29 cellular contexts compared by ENCODE assay signal in the genomic region with DNA sequence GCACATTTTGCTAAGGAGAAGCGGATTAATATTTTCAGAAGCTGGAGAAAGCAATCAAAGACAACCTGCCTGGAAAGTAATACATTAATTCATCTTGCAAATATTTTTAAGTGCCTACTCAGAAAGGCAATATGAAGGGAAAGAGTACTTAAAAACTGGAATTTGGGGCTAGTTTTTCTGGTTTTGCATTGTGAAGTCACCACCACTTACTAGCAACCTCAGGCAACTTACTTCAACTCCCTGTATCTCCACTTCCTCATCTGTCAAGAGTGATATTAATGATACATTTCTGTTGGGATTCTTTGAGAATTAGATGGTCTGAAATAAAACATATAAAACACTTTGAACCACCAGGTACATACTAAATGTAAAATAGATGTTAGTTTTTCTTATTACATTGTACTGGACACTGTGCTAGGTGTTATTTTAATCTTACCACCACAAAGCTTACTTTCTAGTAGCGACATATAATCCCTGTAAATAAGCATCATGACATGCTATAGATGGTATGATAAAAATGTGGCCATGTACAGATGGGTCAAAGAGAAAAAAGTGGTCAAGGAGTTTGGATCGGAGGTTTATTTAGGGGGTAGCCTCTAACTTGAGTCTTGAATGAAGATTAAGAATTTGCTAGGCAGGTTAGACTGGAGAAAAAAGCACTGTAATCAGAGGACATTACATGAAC.
DNase-seq lines count a peak whose midpoint lies in the region; ATAC-seq and TF ChIP-seq lines count a peak whose summit lies in the region.
"Had no signal": no experiment of that assay in that cellular context is flagged by ENCODE, and none has a peak within 500 bp of the region (broad histone marks: within the 10 kb centered on the region; RNA-seq: fewer than 3 reads in every experiment).

No MANE protein-coding gene starts in this region.

- ATAC-seq in SK-N-SH treated with all-trans-retinoic acid at 6 μM for 48 hours (peak; percentile 63), upper lobe of right lung (peak; percentile 70)
- no peak for ATAC-seq in activated CD8-positive, alpha-beta memory T cell treated with anti-CD3 and anti-CD28 coated beads, Interleukin-2, amount 10 ng/mL, durations not matched to agents 7 days and 5 days
- ATAC-seq: activated T-helper 17 cell treated with anti-CD3 and anti-CD28 coated beads, Interleukin-2, amount 50 U/mL, for 72 hours; body of pancreas; stimulated activated naive CD8-positive, alpha-beta T cell treated with anti-CD3 and anti-CD28 coated beads, Interleukin-15, Interleukin-2, amounts not matched to agents 100 U/mL and 50 U/mL, for 24 hours had no signal

- no peaks in the 10 kb centered on the region for H3K4me1 Mint-ChIP-seq in activated CD8-positive, alpha-beta memory T cell treated with anti-CD3 and anti-CD28 coated beads, Interleukin-2, amount 10 ng/mL, durations not matched to agents 7 days and 5 days
- H3K4me1 Mint-ChIP-seq: activated CD4-positive, alpha-beta T cell treated with anti-CD3 and anti-CD28 coated beads, Interleukin-2, amount 10 ng/mL, durations not matched to agents 7 days and 5 days; activated T-helper 17 cell treated with anti-CD3 and anti-CD28 coated beads, Interleukin-2, amount 50 U/mL, for 72 hours; B cell had no signal

- H3K4me3 ChIP-seq in upper lobe of right lung, result no peak overlapping the region
- H3K4me3 ChIP-seq: body of pancreas, thyroid gland had no signal

- in situ Hi-C loops in GM13977 (cut with MboI; ENCODE audit: low pct_unique_long_range_greater_than_20kb, low sequenced_read_pairs, unreplicated experiment), result no loop called here

- intact Hi-C loops in upper lobe of right lung (cut with DNase I), result no loop called here

- TF ChIP-seq CTCF in upper lobe of right lung (IDR thresholded peaks at IDR 0.05) (no peak), GM13977 (IDR thresholded peaks at IDR 0.05; ENCODE audit: extremely low read depth, insufficient read depth, missing control alignments) (no peak)

- H3K27ac ChIP-seq in upper lobe of right lung, result peak overlapping the region; percentile 45
- H3K27ac ChIP-seq: body of pancreas, thyroid gland, VCaP had no signal

- CTCF ChIA-PET in activated CD8-positive, alpha-beta memory T cell treated with anti-CD3 and anti-CD28 coated beads, Interleukin-2, amount 10 ng/mL, durations not matched to agents 7 days and 5 days (lab: Charles Lee), result no interaction called here

- DNase-seq in NCI-H2196 (lab: John Stamatoyannopoulos, UW; ENCODE audit: unreplicated experiment), result peak; percentile 1
- DNase-seq in NCI-H2196 treated with DMSO at 0.1 percent for 48 hours (lab: John Stamatoyannopoulos, UW; ENCODE audit: unreplicated experiment), result no peak
- peak; percentile 12 for DNase-seq in kidney tubule cell (ENCODE audit: low spot score)
- DNase-seq in upper lobe of right lung, result no peak
- no peak for DNase-seq in GM13977 (ENCODE audit: low spot score)
- DNase-seq in activated CD8-positive, alpha-beta memory T cell treated with anti-CD3 and anti-CD28 coated beads, Interleukin-2, amount 10 ng/mL, durations not matched to agents 7 days and 5 days, result no peak
- no peak for DNase-seq in iPS-NIHi11 (ENCODE audit: low spot score)
- DNase-seq: activated CD4-positive, alpha-beta T cell treated with anti-CD3 and anti-CD28 coated beads, Interleukin-2, amount 10 ng/mL, durations not matched to agents 7 days and 5 days; activated CD8-positive, alpha-beta memory T cell treated with anti-CD3 and anti-CD28 coated beads, Interleukin-2, amount 50 U/mL, for 4 hours; body of pancreas; DND-41; effector CD8-positive, alpha-beta T cell; foreskin melanocyte; hippocampal formation; NCI-H1417; NCI-H2171; NCI-H748 treated with DMSO at 0.1 percent for 48 hours; nucleus accumbens; SHP77 treated with DMSO at 0.1 percent for 48 hours; small intestine; stimulated activated CD4-positive, alpha-beta T cell treated with anti-CD3 and anti-CD28 coated beads, Interleukin-4, amount 100 ng/mL, for 24 hours; stimulated activated naive CD8-positive, alpha-beta T cell treated with anti-CD3 and anti-CD28 coated beads, Interleukin-15, Interleukin-2, amounts not matched to agents 100 U/mL and 50 U/mL, for 24 hours; thyroid gland had no signal

- no peaks in the 10 kb centered on the region for H3K9me3 ChIP-seq in upper lobe of right lung
- H3K9me3 ChIP-seq: body of pancreas, thyroid gland had no signal

- H3K9me3 Mint-ChIP-seq in activated CD8-positive, alpha-beta memory T cell treated with anti-CD3 and anti-CD28 coated beads, Interleukin-2, amount 10 ng/mL, durations not matched to agents 7 days and 5 days (ENCODE audit: low read depth), result peaks cover 2% of the 10 kb centered on the region
- H3K9me3 Mint-ChIP-seq: activated CD4-positive, alpha-beta T cell treated with anti-CD3 and anti-CD28 coated beads, Interleukin-2, amount 10 ng/mL, durations not matched to agents 7 days and 5 days; activated T-helper 17 cell treated with anti-CD3 and anti-CD28 coated beads, Interleukin-2, amount 50 U/mL, for 72 hours; T-helper 1 cell treated with Interleukin-12 subunit alpha and Interleukin-12 subunit beta and Interleukin-4 antibody, amounts not matched to agents 30 μg/mL and 1 μg/mL, for 36 hours had no signal

- H3K36me3 Mint-ChIP-seq in activated CD8-positive, alpha-beta memory T cell treated with anti-CD3 and anti-CD28 coated beads, Interleukin-2, amount 10 ng/mL, durations not matched to agents 7 days and 5 days, result no peaks in the 10 kb centered on the region
- H3K36me3 Mint-ChIP-seq: activated naive CD8-positive, alpha-beta T cell had no signal

- H3K36me3 ChIP-seq in upper lobe of right lung, result no peaks in the 10 kb centered on the region
- H3K36me3 ChIP-seq: thyroid gland had no signal

- no peak overlapping the region for H3K4me3 Mint-ChIP-seq in activated CD8-positive, alpha-beta memory T cell treated with anti-CD3 and anti-CD28 coated beads, Interleukin-2, amount 10 ng/mL, durations not matched to agents 7 days and 5 days
- H3K4me3 Mint-ChIP-seq: activated CD4-positive, alpha-beta T cell treated with anti-CD3 and anti-CD28 coated beads, Interleukin-2, amount 10 ng/mL, durations not matched to agents 7 days and 5 days; activated naive CD8-positive, alpha-beta T cell; activated T-helper 17 cell treated with anti-CD3 and anti-CD28 coated beads, Interleukin-2, amount 50 U/mL, for 72 hours; B cell; T-helper 1 cell treated with Interleukin-12 subunit alpha and Interleukin-12 subunit beta and Interleukin-4 antibody, amounts not matched to agents 30 μg/mL and 1 μg/mL, for 36 hours had no signal

- no peaks in the 10 kb centered on the region for H3K27me3 Mint-ChIP-seq in activated CD8-positive, alpha-beta memory T cell treated with anti-CD3 and anti-CD28 coated beads, Interleukin-2, amount 10 ng/mL, durations not matched to agents 7 days and 5 days
- H3K27me3 Mint-ChIP-seq: activated CD4-positive, alpha-beta T cell treated with anti-CD3 and anti-CD28 coated beads, Interleukin-2, amount 10 ng/mL, durations not matched to agents 7 days and 5 days; activated naive CD8-positive, alpha-beta T cell; activated T-helper 17 cell treated with anti-CD3 and anti-CD28 coated beads, Interleukin-2, amount 50 U/mL, for 72 hours; B cell had no signal

- no peaks in the 10 kb centered on the region for H3K27me3 ChIP-seq in upper lobe of right lung
- H3K27me3 ChIP-seq: body of pancreas, thyroid gland had no signal

- H3K4me1 ChIP-seq in upper lobe of right lung, result peaks cover 9% of the 10 kb centered on the region
- H3K4me1 ChIP-seq: body of pancreas had no signal

- H3K27ac Mint-ChIP-seq in activated CD8-positive, alpha-beta memory T cell treated with anti-CD3 and anti-CD28 coated beads, Interleukin-2, amount 10 ng/mL, durations not matched to agents 7 days and 5 days, result no peak overlapping the region
- H3K27ac Mint-ChIP-seq: activated CD4-positive, alpha-beta T cell treated with anti-CD3 and anti-CD28 coated beads, Interleukin-2, amount 10 ng/mL, durations not matched to agents 7 days and 5 days; activated naive CD8-positive, alpha-beta T cell; activated T-helper 17 cell treated with anti-CD3 and anti-CD28 coated beads, Interleukin-2, amount 50 U/mL, for 72 hours; B cell; T-helper 1 cell treated with Interleukin-12 subunit alpha and Interleukin-12 subunit beta and Interleukin-4 antibody, amounts not matched to agents 30 μg/mL and 1 μg/mL, for 36 hours had no signal

TF ChIP-seq in SK-N-SH treated with all-trans-retinoic acid at 6 μM for 48 hours, 23 proteins besides CTCF, POLR2A, EP300 and RAD21 (continues in another document):
- TF ChIP-seq ARNTL (CRISPR knock-in tag; IDR thresholded peaks at IDR 0.05; ENCODE audit: borderline replicate concordance, low read depth) (no peak), TCF4 (CRISPR knock-in tag; IDR thresholded peaks at IDR 0.05; ENCODE audit: borderline replicate concordance) (no peak), ZC3H10 (CRISPR knock-in tag; IDR thresholded peaks at IDR 0.05) (no peak), ZFP30 (CRISPR knock-in tag; IDR thresholded peaks at IDR 0.05) (no peak), BACH2 (CRISPR knock-in tag; IDR thresholded peaks at IDR 0.05; ENCODE audit: borderline replicate concordance) (no peak), PATZ1 (CRISPR knock-in tag; IDR thresholded peaks at IDR 0.05; ENCODE audit: borderline replicate concordance) (no peak)
- TF ChIP-seq, protein P1, sequence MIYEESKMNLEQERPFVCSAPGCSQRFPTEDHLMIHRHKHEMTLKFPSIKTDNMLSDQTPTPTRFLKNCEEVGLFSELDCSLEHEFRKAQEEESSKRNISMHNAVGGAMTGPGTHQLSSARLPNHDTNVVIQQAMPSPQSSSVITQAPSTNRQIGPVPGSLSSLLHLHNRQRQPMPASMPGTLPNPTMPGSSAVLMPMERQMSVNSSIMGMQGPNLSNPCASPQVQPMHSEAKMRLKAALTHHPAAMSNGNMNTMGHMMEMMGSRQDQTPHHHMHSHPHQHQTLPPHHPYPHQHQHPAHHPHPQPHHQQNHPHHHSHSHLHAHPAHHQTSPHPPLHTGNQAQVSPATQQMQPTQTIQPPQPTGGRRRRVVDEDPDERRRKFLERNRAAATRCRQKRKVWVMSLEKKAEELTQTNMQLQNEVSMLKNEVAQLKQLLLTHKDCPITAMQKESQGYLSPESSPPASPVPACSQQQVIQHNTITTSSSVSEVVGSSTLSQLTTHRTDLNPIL (CRISPR knock-in tag; IDR thresholded peaks at IDR 0.05; ENCODE audit: low read depth), result no peak

Comparison
In these comparisons a context has a peak if more than half of its experiments do, and no peak if none do; other contexts are left out.
1. DNase-seq: peak in NCI-H2196 (single experiment) and kidney tubule cell (single experiment); none in NCI-H2196 treated with DMSO at 0.1 percent for 48 hours (single experiment), upper lobe of right lung (single experiment), GM13977 (single experiment), activated CD8-positive, alpha-beta memory T cell treated with anti-CD3 and anti-CD28 coated beads, Interleukin-2, amount 10 ng/mL, durations not matched to agents 7 days and 5 days (single experiment) and iPS-NIHi11 (single experiment).